ENCODE assay signal across 1 cellular context in genomic region chr3:152270944-152271343, GRCh38.
TF ChIP-seq lines count a peak whose summit lies in the region.

No MANE protein-coding gene starts in this region.

TF ChIP-seq in GM12878, 131 proteins besides CTCF, POLR2A, EP300 and RAD21:
- TF ChIP-seq BMI1 (IDR thresholded peaks at IDR 0.05; ENCODE audit: borderline replicate concordance) (no peak), MEF2B (IDR thresholded peaks at IDR 0.05; ENCODE audit: partially characterized antibody, poor library complexity, severe bottlenecking) (no peak), EED (IDR thresholded peaks at IDR 0.05; ENCODE audit: low read depth) (no peak), MEF2A (IDR thresholded peaks at IDR 0.05; ENCODE audit: insufficient read depth, low read depth, low read length) (no peak), TARDBP (IDR thresholded peaks at IDR 0.05; ENCODE audit: borderline replicate concordance) (no peak), RUNX3 (IDR thresholded peaks at IDR 0.05; ENCODE audit: low read length) (peak; percentile 7; the same call in 1 of the 2 replicates), SIX5 (IDR thresholded peaks at IDR 0.05; ENCODE audit: low read depth, low read length, severe bottlenecking) (no peak), SREBF1 (IDR thresholded peaks at IDR 0.05; ENCODE audit: low read length) (no peak), KLF5 (IDR thresholded peaks at IDR 0.05; ENCODE audit: partially characterized antibody) (no peak), YY1 (IDR thresholded peaks at IDR 0.05; ENCODE audit: low read depth, low read length) (no peak), IKZF2 (IDR thresholded peaks at IDR 0.05) (0 out of 4 replicates have a peak, but pooled peaks of 1 of the 2 experiments have one; percentile 9), ZNF592 (IDR thresholded peaks at IDR 0.05) (no peak), ZNF217 (IDR thresholded peaks at IDR 0.05) (no peak), JUNB (IDR thresholded peaks at IDR 0.05) (peak; percentile 28; the same call in 1 of the 2 replicates)
- TF ChIP-seq, protein P1, sequence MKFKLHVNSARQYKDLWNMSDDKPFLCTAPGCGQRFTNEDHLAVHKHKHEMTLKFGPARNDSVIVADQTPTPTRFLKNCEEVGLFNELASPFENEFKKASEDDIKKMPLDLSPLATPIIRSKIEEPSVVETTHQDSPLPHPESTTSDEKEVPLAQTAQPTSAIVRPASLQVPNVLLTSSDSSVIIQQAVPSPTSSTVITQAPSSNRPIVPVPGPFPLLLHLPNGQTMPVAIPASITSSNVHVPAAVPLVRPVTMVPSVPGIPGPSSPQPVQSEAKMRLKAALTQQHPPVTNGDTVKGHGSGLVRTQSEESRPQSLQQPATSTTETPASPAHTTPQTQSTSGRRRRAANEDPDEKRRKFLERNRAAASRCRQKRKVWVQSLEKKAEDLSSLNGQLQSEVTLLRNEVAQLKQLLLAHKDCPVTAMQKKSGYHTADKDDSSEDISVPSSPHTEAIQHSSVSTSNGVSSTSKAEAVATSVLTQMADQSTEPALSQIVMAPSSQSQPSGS (IDR thresholded peaks at IDR 0.05; ENCODE audit: low read length): 0 out of 2 replicates have a peak, but pooled peaks have one; percentile 36
- TF ChIP-seq, protein P2, sequence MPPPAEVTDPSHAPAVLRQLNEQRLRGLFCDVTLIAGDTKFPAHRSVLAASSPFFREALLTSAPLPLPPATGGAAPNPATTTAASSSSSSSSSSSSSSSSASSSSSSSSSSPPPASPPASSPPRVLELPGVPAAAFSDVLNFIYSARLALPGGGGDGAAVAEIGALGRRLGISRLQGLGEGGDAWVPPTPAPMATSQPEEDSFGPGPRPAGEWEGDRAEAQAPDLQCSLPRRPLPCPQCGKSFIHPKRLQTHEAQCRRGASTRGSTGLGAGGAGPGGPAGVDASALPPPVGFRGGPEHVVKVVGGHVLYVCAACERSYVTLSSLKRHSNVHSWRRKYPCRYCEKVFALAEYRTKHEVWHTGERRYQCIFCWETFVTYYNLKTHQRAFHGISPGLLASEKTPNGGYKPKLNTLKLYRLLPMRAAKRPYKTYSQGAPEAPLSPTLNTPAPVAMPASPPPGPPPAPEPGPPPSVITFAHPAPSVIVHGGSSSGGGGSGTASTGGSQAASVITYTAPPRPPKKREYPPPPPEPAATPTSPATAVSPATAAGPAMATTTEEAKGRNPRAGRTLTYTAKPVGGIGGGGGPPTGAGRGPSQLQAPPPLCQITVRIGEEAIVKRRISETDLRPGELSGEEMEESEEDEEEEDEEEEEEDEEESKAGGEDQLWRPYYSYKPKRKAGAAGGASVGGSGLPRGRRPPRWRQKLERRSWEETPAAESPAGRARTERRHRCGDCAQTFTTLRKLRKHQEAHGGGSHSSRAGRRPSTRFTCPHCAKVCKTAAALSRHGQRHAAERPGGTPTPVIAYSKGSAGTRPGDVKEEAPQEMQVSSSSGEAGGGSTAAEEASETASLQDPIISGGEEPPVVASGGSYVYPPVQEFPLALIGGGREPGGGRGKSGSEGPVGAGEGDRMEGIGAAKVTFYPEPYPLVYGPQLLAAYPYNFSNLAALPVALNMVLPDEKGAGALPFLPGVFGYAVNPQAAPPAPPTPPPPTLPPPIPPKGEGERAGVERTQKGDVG (CRISPR knock-in tag; IDR thresholded peaks at IDR 0.05): no peak
